ENCODE assay signal across 8 cellular contexts in the genomic region with DNA sequence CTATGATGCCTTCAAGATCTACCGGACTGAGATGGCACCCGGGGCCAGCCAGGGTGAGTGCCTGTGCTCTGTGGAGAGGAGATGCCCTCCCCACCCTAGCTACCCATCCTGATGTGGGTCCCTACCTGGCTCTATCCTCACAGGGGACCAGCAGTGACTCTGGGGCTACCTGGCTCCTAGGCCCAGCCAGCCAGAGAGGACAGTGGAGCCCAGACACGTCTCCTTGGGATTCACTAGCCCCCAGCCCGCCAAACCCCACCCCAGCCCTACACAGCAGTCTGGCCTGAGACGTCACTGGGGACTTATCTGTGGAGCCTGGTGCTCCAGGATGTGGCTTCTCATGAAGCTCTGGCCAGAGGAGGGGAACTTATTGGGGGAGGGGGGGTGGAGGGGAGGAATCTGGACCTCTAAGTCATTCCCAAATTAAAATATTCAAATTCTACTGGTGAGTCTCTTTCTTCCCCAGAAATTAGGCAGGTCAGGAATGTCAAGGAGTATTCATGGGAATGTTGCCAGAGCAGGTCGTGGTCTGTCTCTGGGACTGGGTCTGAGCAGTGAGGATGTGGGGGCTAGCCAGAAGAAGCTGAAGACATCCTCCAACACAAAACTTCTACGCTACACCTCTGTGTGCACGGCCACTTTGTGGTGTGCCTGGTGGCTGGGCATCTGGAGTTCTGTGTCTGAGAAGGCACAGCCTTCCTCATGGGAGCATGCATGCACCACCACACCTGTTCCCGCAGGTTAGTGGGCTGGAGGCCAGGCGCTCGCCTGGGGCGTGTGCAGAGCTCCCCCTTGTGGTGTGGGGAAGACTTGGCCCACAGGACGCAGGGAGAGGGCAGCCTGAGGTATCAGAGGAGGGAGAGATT. TPM values are rescaled to one million over a fixed set of nuclear protein-coding genes. Genes with fewer than 3 reads are reported as not detected.
DNase-seq lines count a peak whose midpoint lies in the region; ATAC-seq and TF ChIP-seq lines count a peak whose summit lies in the region.

No MANE protein-coding gene starts in this region.

- peaks cover 9% of the 10 kb centered on the region for H3K27me3 Mint-ChIP-seq in neural progenitor cell (ENCODE audit: insufficient read depth, low read depth)

- no peak for TF ChIP-seq POLR2A in testis (IDR thresholded peaks at IDR 0.05)

- 50 to 67% methylated on average over 10 to 13 of the region's 13 CpGs for WGBS in testis, 2 donors

- H2AFZ ChIP-seq in neural progenitor cell (replicated peaks), result no peak overlapping the region

- H3K36me3 Mint-ChIP-seq in neural progenitor cell, result no peaks in the 10 kb centered on the region

- ATAC-seq in GM18907 (IDR thresholded peaks at IDR 0.05; ENCODE audit: unreplicated experiment), result no peak

- no peaks in the 10 kb centered on the region for H3K79me2 ChIP-seq in neural progenitor cell (ENCODE audit: low read depth)

- no peak overlapping the region for H3K27ac Mint-ChIP-seq in neural progenitor cell

- H3K9ac ChIP-seq in neural progenitor cell, result no peak overlapping the region

- H3K4me1 ChIP-seq in neural progenitor cell (peaks cover 13% of the 10 kb centered on the region), testis (peaks cover 4% of the 10 kb centered on the region)

- peaks cover 12% of the 10 kb centered on the region for H3F3A ChIP-seq in neural progenitor cell (ENCODE audit: low read depth)

- H3K27ac ChIP-seq in neural progenitor cell (no peak overlapping the region), testis (no peak overlapping the region)

- TF ChIP-seq CTCF in AG09309 (IDR thresholded peaks at IDR 0.05; ENCODE audit: control insufficient read depth, insufficient read depth, low read depth, low read length, missing control alignments), result peak; percentile 95
- TF ChIP-seq CTCF in GM20000 (IDR thresholded peaks at IDR 0.05; ENCODE audit: extremely low read depth, missing control alignments), result peak; percentile 93
- TF ChIP-seq CTCF in epithelial cell of proximal tubule (conservative IDR thresholded peaks at IDR 0.05; ENCODE audit: low read depth, low read length), result peak; percentile 97
- peak; percentile 90 for TF ChIP-seq CTCF in neural progenitor cell (IDR thresholded peaks at IDR 0.05)
- peak; percentile 40 to 75 (median 55) for TF ChIP-seq CTCF in testis (IDR thresholded peaks at IDR 0.05)

- no peaks in the 10 kb centered on the region for H3K36me3 ChIP-seq in neural progenitor cell
- no peaks in the 10 kb centered on the region for H3K36me3 ChIP-seq in testis (ENCODE audit: low read depth, missing control alignments)

- no peak overlapping the region for H3K4me2 ChIP-seq in neural progenitor cell

- DNase-seq in AG09309 (ENCODE audit: low read depth) (no peak), GM20000 (ENCODE audit: low spot score) (peak; percentile 83), NCI-H526 (lab: John Stamatoyannopoulos, UW) (peak; percentile 27 to 83), epithelial cell of proximal tubule (ENCODE audit: low read depth) (no peak), neural progenitor cell (ENCODE audit: low spot score) (peak; percentile 74), testis (peak; percentile 57)
- peak; percentile 40 for DNase-seq in activated CD8-positive, alpha-beta memory T cell treated with anti-CD3 and anti-CD28 coated beads, Interleukin-2, amount 50 U/mL, for 1 hour (ENCODE audit: extremely low read depth)

- no peaks in the 10 kb centered on the region for H3K27me3 ChIP-seq in neural progenitor cell
- H3K27me3 ChIP-seq in testis, result no peaks in the 10 kb centered on the region

- H3K9me3 Mint-ChIP-seq in neural progenitor cell, result no peaks in the 10 kb centered on the region

- H3K4me3 ChIP-seq in AG09309 (ENCODE audit: control insufficient read depth, low read depth, low read length) (no peak overlapping the region), epithelial cell of proximal tubule (ENCODE audit: low read depth, low read length) (no peak overlapping the region), neural progenitor cell (no peak overlapping the region), testis (no peak overlapping the region)

- no peaks in the 10 kb centered on the region for H3K9me3 ChIP-seq in neural progenitor cell (ENCODE audit: low read depth)
- H3K9me3 ChIP-seq in testis, result no peaks in the 10 kb centered on the region

- no peaks in the 10 kb centered on the region for H4K20me1 ChIP-seq in neural progenitor cell (ENCODE audit: low read depth)

- intact Hi-C loops in testis (cut with DNase I; ENCODE audit: low total_unique reads), result no loop called here

- H3K4me1 Mint-ChIP-seq in neural progenitor cell, result peaks cover 31% of the 10 kb centered on the region

- H3K4me3 Mint-ChIP-seq in neural progenitor cell, result no peak overlapping the region

RNA-seq across cellular contexts. Expression of a gene that starts 2.7 kb away (rescaled TPM):
- total RNA-seq in epithelial cell of proximal tubule (not detected in 2 replicates), neural progenitor cell (ENCODE audit: low replicate concordance) (4.3 and 6.9 TPM in 2 replicates), testis (under 1 TPM; 0.55 to 0.81 TPM)
- polyA plus RNA-seq in testis (ENCODE audit: insufficient read depth, low read depth, low replicate concordance), result 0.84 TPM

RNA-seq across cellular contexts. Expression of a gene that starts 7.0 kb away (rescaled TPM):
- total RNA-seq in epithelial cell of proximal tubule (not detected in 2 replicates), neural progenitor cell (ENCODE audit: low replicate concordance) (not detected in 2 replicates), testis (under 1 TPM; 0.39 to 0.68 TPM)
- 0.83 TPM for polyA plus RNA-seq in testis (ENCODE audit: insufficient read depth, low read depth, low replicate concordance)

RNA-seq across cellular contexts. Expression of a gene that starts 14.6 kb away (rescaled TPM):
- total RNA-seq in epithelial cell of proximal tubule (5.0 and 15.2 TPM in 2 replicates), neural progenitor cell (ENCODE audit: low replicate concordance) (21.7 and 74.3 TPM in 2 replicates), testis (10 to 100 TPM in 1 of 2 donors, 1 to 10 TPM in 1; 7.6 to 10.3 TPM)
- polyA plus RNA-seq in testis (ENCODE audit: insufficient read depth, low read depth, low replicate concordance), result 10.5 TPM

RNA-seq across cellular contexts. Expression of a gene that starts 26.9 kb away (rescaled TPM):
- total RNA-seq in epithelial cell of proximal tubule (4.3 and 7.3 TPM in 2 replicates), neural progenitor cell (ENCODE audit: low replicate concordance) (22.2 and 80.8 TPM in 2 replicates), testis (10 to 100 TPM; 56.6 to 93.8 TPM)
- polyA plus RNA-seq in testis (ENCODE audit: insufficient read depth, low read depth, low replicate concordance), result 37.3 TPM

RNA-seq across cellular contexts. Expression of a gene that starts 28.5 kb away (rescaled TPM):
- not detected in 2 replicates for total RNA-seq in epithelial cell of proximal tubule
- total RNA-seq in neural progenitor cell (ENCODE audit: low replicate concordance), result 0.03 TPM in 1 of 2 replicates, not detected in the other
- under 1 TPM; 0.12 to 0.39 TPM for total RNA-seq in testis
- polyA plus RNA-seq in testis (ENCODE audit: insufficient read depth, low read depth, low replicate concordance), result 0.44 TPM

Comparison
In these comparisons a context has a peak if more than half of its experiments do, and no peak if none do; other contexts are left out.
1. DNase-seq: peak in GM20000 (single experiment), NCI-H526 (2 of 2), activated CD8-positive, alpha-beta memory T cell treated with anti-CD3 and anti-CD28 coated beads, Interleukin-2, amount 50 U/mL, for 1 hour (single experiment), neural progenitor cell (single experiment) and testis (single experiment); none in AG09309 (single experiment) and epithelial cell of proximal tubule (single experiment).
2. Peak in every context shown above with its lines, with median percentiles within 50 percentile points of each other: CTCF ChIP-seq.